ENCODE assay signal across 1 cellular context in genomic region chr1:30867537-30867936, GRCh38.
TF ChIP-seq lines count a peak whose summit lies in the region.

No MANE protein-coding gene starts in this region.

TF ChIP-seq in K562, 482 proteins besides CTCF, POLR2A, EP300 and RAD21 (continued from another document):
- 0 out of 2 replicates have a peak, but pooled peaks have one; percentile 25 for TF ChIP-seq KAT7 (CRISPR knock-in tag; IDR thresholded peaks at IDR 0.05; ENCODE audit: borderline replicate concordance)
- TF ChIP-seq NR1H2 (CRISPR knock-in tag; IDR thresholded peaks at IDR 0.05) = no peak
- TF ChIP-seq, protein P1, sequence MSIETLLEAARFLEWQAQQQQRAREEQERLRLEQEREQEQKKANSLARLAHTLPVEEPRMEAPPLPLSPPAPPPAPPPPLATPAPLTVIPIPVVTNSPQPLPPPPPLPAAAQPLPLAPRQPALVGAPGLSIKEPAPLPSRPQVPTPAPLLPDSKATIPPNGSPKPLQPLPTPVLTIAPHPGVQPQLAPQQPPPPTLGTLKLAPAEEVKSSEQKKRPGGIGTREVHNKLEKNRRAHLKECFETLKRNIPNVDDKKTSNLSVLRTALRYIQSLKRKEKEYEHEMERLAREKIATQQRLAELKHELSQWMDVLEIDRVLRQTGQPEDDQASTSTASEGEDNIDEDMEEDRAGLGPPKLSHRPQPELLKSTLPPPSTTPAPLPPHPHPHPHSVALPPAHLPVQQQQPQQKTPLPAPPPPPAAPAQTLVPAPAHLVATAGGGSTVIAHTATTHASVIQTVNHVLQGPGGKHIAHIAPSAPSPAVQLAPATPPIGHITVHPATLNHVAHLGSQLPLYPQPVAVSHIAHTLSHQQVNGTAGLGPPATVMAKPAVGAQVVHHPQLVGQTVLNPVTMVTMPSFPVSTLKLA (conservative IDR thresholded peaks at IDR 0.05) = no peak
- no peak for TF ChIP-seq ZNF696 (CRISPR knock-in tag; conservative IDR thresholded peaks at IDR 0.05)
- no peak for TF ChIP-seq IFI16 (CRISPR knock-in tag; IDR thresholded peaks at IDR 0.05)
- TF ChIP-seq ZNF589 (CRISPR knock-in tag; IDR thresholded peaks at IDR 0.05; ENCODE audit: low read depth) = no peak
- 0 out of 2 replicates have a peak, but pooled peaks have one; percentile 21 for TF ChIP-seq ZNF766 (CRISPR knock-in tag; conservative IDR thresholded peaks at IDR 0.05)
- no peak for TF ChIP-seq SMARCC2 (IDR thresholded peaks at IDR 0.05; ENCODE audit: low read depth)
- peak; percentile 28; the same call in 1 of the 2 replicates for TF ChIP-seq HDGF (IDR thresholded peaks at IDR 0.05)
- no peak for TF ChIP-seq ZNF354B (CRISPR knock-in tag; IDR thresholded peaks at IDR 0.05)
- TF ChIP-seq U2AF2 (optimal IDR thresholded peaks at IDR 0.05; ENCODE audit: low read depth, low read length) = no peak
- TF ChIP-seq PYGO2 (tag; IDR thresholded peaks at IDR 0.05) = no peak
- peak; percentile 40; the same call in 1 of the 2 replicates for TF ChIP-seq ESRRA (IDR thresholded peaks at IDR 0.05; ENCODE audit: borderline replicate concordance, low read depth)
- no peak for TF ChIP-seq CREM (IDR thresholded peaks at IDR 0.05; ENCODE audit: low read depth)
- no peak for TF ChIP-seq NELFE (IDR thresholded peaks at IDR 0.05; ENCODE audit: insufficient read depth, insufficient read length)
- TF ChIP-seq, protein P2, sequence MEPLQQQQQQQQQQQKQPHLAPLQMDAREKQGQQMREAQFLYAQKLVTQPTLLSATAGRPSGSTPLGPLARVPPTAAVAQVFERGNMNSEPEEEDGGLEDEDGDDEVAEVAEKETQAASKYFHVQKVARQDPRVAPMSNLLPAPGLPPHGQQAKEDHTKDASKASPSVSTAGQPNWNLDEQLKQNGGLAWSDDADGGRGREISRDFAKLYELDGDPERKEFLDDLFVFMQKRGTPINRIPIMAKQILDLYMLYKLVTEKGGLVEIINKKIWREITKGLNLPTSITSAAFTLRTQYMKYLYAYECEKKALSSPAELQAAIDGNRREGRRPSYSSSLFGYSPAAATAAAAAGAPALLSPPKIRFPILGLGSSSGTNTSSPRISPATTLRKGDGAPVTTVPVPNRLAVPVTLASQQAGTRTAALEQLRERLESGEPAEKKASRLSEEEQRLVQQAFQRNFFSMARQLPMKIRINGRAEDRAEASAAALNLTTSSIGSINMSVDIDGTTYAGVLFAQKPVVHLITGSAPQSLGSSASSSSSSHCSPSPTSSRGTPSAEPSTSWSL (CRISPR knock-in tag; IDR thresholded peaks at IDR 0.05; ENCODE audit: borderline replicate concordance) = no peak
- TF ChIP-seq FOXJ3 (CRISPR knock-in tag; IDR thresholded peaks at IDR 0.05) = no peak
- no peak for TF ChIP-seq SLC30A9 (CRISPR knock-in tag; IDR thresholded peaks at IDR 0.05)
- TF ChIP-seq CBX5 (IDR thresholded peaks at IDR 0.05; ENCODE audit: borderline replicate concordance, low read depth) = no peak
- TF ChIP-seq, protein P3, sequence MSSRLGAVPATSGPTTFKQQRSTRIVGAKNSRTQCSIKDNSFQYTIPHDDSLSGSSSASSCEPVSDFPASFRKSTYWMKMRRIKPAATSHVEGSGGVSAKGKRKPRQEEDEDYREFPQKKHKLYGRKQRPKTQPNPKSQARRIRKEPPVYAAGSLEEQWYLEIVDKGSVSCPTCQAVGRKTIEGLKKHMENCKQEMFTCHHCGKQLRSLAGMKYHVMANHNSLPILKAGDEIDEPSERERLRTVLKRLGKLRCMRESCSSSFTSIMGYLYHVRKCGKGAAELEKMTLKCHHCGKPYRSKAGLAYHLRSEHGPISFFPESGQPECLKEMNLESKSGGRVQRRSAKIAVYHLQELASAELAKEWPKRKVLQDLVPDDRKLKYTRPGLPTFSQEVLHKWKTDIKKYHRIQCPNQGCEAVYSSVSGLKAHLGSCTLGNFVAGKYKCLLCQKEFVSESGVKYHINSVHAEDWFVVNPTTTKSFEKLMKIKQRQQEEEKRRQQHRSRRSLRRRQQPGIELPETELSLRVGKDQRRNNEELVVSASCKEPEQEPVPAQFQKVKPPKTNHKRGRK (tag; IDR thresholded peaks at IDR 0.05) = no peak
- no peak for TF ChIP-seq TEAD4 (IDR thresholded peaks at IDR 0.05; ENCODE audit: low read length)
- TF ChIP-seq TEAD4 (CRISPR knock-in tag; IDR thresholded peaks at IDR 0.05; ENCODE audit: borderline replicate concordance) = no peak
- TF ChIP-seq FOS (IDR thresholded peaks at IDR 0.05; ENCODE audit: extremely low read depth, insufficient read length) = no peak
- TF ChIP-seq EWSR1 (IDR thresholded peaks at IDR 0.05; ENCODE audit: borderline replicate concordance, low read depth, partially characterized antibody) = no peak
- TF ChIP-seq ZNF764 (CRISPR knock-in tag; IDR thresholded peaks at IDR 0.05; ENCODE audit: low read depth) = no peak
- TF ChIP-seq TAL1 (IDR thresholded peaks at IDR 0.05) = no peak
- TF ChIP-seq TAF7 (tag; IDR thresholded peaks at IDR 0.05) = no peak
- no peak for TF ChIP-seq PHTF2 (CRISPR knock-in tag; IDR thresholded peaks at IDR 0.05)
- no peak for TF ChIP-seq FOXJ2 (tag; IDR thresholded peaks at IDR 0.05)
- no peak for TF ChIP-seq PHB2 (IDR thresholded peaks at IDR 0.05; ENCODE audit: low read depth)
- TF ChIP-seq ELF4 (CRISPR knock-in tag; IDR thresholded peaks at IDR 0.05) = no peak
- TF ChIP-seq MYC (IDR thresholded peaks at IDR 0.05; ENCODE audit: low read depth, low read length) = no peak
- no peak for TF ChIP-seq MYC (CRISPR knock-in tag; IDR thresholded peaks at IDR 0.05; ENCODE audit: borderline replicate concordance, low read depth)
- 0 out of 2 replicates have a peak, but pooled peaks have one; percentile 30 for TF ChIP-seq NR2C2 (CRISPR knock-in tag; IDR thresholded peaks at IDR 0.05)
- no peak for TF ChIP-seq NR2C2 (tag; IDR thresholded peaks at IDR 0.05)
- TF ChIP-seq MCM3 (IDR thresholded peaks at IDR 0.05) = no peak
- TF ChIP-seq, protein P4, sequence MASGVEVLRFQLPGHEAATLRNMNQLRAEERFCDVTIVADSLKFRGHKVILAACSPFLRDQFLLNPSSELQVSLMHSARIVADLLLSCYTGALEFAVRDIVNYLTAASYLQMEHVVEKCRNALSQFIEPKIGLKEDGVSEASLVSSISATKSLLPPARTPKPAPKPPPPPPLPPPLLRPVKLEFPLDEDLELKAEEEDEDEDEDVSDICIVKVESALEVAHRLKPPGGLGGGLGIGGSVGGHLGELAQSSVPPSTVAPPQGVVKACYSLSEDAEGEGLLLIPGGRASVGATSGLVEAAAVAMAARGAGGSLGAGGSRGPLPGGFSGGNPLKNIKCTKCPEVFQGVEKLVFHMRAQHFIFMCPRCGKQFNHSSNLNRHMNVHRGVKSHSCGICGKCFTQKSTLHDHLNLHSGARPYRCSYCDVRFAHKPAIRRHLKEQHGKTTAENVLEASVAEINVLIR (CRISPR knock-in tag; IDR thresholded peaks at IDR 0.05) = no peak
- TF ChIP-seq, protein P5, sequence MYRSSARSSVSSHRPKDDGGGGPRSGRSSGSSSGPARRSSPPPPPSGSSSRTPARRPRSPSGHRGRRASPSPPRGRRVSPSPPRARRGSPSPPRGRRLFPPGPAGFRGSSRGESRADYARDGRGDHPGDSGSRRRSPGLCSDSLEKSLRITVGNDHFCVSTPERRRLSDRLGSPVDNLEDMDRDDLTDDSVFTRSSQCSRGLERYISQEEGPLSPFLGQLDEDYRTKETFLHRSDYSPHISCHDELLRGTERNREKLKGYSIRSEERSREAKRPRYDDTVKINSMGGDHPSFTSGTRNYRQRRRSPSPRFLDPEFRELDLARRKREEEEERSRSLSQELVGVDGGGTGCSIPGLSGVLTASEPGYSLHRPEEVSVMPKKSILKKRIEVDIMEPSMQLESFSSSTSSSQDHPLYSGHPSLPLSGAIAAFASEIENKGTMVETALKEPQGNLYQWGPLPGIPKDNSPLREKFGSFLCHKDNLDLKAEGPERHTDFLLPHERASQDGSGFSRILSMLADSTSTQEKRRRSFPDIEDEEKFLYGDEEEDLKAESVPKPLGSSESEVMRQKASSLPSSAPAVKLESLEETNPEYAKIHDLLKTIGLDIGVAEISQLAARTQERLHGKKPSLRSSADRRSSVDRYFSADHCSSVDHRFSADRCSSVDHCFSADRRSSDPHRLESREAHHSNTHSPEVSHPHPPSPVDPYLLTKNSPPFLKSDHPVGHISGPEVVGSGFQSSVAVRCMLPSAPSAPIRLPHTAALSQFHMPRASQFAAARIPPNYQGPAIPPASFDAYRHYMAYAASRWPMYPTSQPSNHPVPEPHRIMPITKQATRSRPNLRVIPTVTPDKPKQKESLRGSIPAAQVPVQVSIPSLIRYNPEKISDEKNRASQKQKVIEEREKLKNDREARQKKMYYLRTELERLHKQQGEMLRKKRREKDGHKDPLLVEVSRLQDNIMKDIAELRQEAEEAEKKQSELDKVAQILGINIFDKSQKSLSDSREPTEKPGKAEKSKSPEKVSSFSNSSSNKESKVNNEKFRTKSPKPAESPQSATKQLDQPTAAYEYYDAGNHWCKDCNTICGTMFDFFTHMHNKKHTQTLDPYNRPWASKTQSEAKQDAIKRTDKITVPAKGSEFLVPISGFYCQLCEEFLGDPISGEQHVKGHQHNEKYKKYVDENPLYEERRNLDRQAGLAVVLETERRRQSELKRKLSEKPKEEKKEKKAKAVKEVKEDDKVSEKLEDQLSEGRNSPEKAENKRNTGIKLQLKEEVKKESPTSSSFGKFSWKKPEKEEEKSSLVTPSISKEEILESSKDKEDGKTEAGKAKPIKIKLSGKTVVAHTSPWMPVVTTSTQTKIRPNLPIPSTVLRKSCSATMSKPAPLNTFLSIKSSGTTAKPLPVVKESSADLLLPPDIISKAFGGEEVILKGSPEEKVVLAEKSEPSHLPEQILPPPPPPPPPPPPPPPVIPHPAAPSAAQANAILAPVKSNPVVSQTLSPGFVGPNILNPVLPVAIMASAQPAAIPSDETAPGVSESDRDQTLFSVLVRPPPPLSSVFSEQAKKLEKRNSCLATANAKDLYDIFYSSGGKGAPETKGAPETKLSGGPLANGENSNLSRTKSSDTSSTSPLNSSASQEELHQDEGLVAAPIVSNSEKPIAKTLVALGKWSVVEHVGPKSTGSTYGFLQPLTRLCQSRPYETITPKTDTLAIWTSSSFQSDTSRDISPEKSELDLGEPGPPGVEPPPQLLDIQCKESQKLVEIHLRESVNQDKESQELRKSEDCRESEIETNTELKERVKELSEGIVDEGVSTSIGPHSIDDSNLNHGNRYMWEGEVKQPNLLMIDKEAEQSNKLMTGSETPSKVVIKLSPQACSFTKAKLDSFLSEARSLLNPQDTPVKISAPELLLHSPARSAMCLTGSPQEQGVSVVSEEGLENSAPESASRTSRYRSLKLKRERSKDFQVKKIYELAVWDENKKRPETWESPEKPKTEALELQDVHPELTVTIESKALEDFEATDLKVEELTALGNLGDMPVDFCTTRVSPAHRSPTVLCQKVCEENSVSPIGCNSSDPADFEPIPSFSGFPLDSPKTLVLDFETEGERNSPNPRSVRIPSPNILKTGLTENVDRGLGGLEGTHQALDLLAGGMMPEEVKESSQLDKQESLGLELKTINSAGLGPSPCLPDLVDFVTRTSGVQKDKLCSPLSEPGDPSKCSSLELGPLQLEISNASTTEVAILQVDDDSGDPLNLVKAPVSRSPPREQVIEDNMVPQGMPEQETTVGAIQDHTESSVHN (IDR thresholded peaks at IDR 0.05; ENCODE audit: borderline replicate concordance in 1 of 2, low read depth in 1 of 2) = no peak
- peak; percentile 65; the same call in 1 of the 2 replicates for TF ChIP-seq CBX1 (IDR thresholded peaks at IDR 0.05; ENCODE audit: low read depth)
- no peak for TF ChIP-seq FOXA1 (IDR thresholded peaks at IDR 0.05; ENCODE audit: borderline replicate concordance)
- TF ChIP-seq SAFB (IDR thresholded peaks at IDR 0.05; ENCODE audit: borderline replicate concordance, low read depth, low read length) = no peak
- no peak for TF ChIP-seq LCOR (CRISPR knock-in tag; IDR thresholded peaks at IDR 0.05)
- TF ChIP-seq ZNF551 (CRISPR knock-in tag; IDR thresholded peaks at IDR 0.05) = no peak
- TF ChIP-seq RCOR1 (IDR thresholded peaks at IDR 0.05; ENCODE audit: borderline replicate concordance in 1 of 2, low read depth in 2 of 2, low read length in 2 of 2) = peak in 1 of 2 experiments; percentile 64; a peak in 2 of 4 replicates
- no peak for TF ChIP-seq KAT8 (IDR thresholded peaks at IDR 0.05; ENCODE audit: low read depth)
- TF ChIP-seq BCOR (IDR thresholded peaks at IDR 0.05) = peak; percentile 94
- TF ChIP-seq ZBTB1 (CRISPR knock-in tag; IDR thresholded peaks at IDR 0.05; ENCODE audit: borderline replicate concordance, low read depth) = no peak
- TF ChIP-seq E2F3 (CRISPR knock-in tag; IDR thresholded peaks at IDR 0.05) = no peak
TF ChIP-seq in K562: peak in this region for 14.
